In the genomic region with DNA sequence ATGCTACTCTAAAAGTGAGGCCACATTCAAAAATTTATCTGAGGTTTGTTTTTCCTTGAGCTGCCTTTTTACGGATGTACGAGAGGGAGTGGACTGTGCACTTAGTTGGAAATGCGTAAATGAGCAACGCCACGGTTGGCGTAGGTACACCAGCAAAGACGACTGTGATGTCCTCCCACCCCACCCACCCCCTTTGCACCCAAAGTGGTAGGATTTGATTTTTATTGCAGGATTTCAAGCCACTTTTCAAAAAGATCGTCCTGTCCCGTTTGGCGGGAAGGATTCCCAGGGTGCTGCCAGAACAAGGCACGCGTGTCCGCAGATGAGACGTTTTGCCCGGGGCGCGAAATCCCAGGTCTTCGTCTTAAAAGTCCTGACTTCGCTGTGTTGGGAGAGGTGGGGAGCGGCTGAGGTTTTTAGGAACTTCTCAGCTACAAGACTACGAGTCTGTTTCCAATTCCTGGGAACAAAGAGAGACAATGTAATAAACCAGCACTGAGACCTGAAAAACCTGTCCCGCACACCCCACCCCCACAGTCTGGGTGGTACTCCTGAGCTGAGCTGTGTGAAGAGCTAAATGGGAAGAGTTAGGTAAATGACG, we compare ENCODE assay signal across 8 cellular contexts. TPM values are rescaled to one million over a fixed set of nuclear protein-coding genes. Genes with fewer than 3 reads are reported as not detected.
A peak's percentile ranks its signal among the peaks of the same experiment; 100 is the strongest.
DNase-seq lines count a peak whose midpoint lies in the region; ATAC-seq and TF ChIP-seq lines count a peak whose summit lies in the region.

No MANE protein-coding gene starts in this region.

- no peaks in the 10 kb centered on the region for H3K27me3 ChIP-seq in thyroid gland

- TF ChIP-seq POLR2A in lower leg skin (IDR thresholded peaks at IDR 0.05), result no peak
- peak in 1 of 2 donors; percentile 30 for TF ChIP-seq POLR2A in thyroid gland (IDR thresholded peaks at IDR 0.05)

- 4 to 8% methylated on average over 23 of the region's 23 CpGs for WGBS in lower leg skin, 2 donors
- 4 to 13% methylated on average over 16 to 23 of the region's 23 CpGs for WGBS in thyroid gland, 2 donors

- H3K36me3 ChIP-seq in thyroid gland, result no peaks in the 10 kb centered on the region

- TF ChIP-seq CTCF in lower leg skin (IDR thresholded peaks at IDR 0.05), result no peak
- no peak for TF ChIP-seq CTCF in thyroid gland (IDR thresholded peaks at IDR 0.05)

- H3K4me1 ChIP-seq in thyroid gland, result peaks cover 4 to 14% of the 10 kb centered on the region in 2 donors

- intact Hi-C loops in lower leg skin (cut with DNase I; ENCODE audit: low total_unique reads), result no loop called here
- intact Hi-C loops in thyroid gland (cut with DNase I), result loop anchor here (10.0 kb wide), 1 partner anchor 154 kb away; no protein-coding TSS in a partner anchor

- no peak for ATAC-seq in HG03097 (IDR thresholded peaks at IDR 0.05; ENCODE audit: low FRiP score, unreplicated experiment)

- peak; percentile 56 for DNase-seq in DMS53 treated with DMSO at 0.1 percent for 48 hours (lab: John Stamatoyannopoulos, UW; ENCODE audit: unreplicated experiment)
- peak; percentile 29 for DNase-seq in NCI-H1105 treated with DMSO at 0.1 percent for 48 hours (lab: John Stamatoyannopoulos, UW)
- peak in 7 of 61 donors; percentile 6 to 41 (median 17) for DNase-seq in caudate nucleus (lab: John Stamatoyannopoulos, UW)
- DNase-seq in lower leg skin (ENCODE audit: low spot score in 2 of 2), result peak; percentile 52 to 91
- peak; percentile 84 to 88 for DNase-seq in thyroid gland
- no peak for DNase-seq in A172 (ENCODE audit: low spot score)
- DNase-seq in SHP77 (lab: John Stamatoyannopoulos, UW), result no peak

- H3K4me3 ChIP-seq in lower leg skin (ENCODE audit: low read depth, poor library complexity, severe bottlenecking) (no peak overlapping the region), thyroid gland (replicated peaks in 1 of 3) (peak overlapping the region; percentile 19 to 50 (median 39))

- H3K27ac ChIP-seq in caudate nucleus (ENCODE audit: low read depth, low read length), result peak overlapping the region; percentile 92
- H3K27ac ChIP-seq in thyroid gland, result peak overlapping the region; percentile 28 to 92 (median 87)

- H3K9me3 ChIP-seq in thyroid gland, result no peaks in the 10 kb centered on the region

RNA-seq across cellular contexts. Expression of a gene that starts 1.0 kb away (rescaled TPM):
- 10 to 100 TPM; 42.0 to 63.3 (median 43.7) TPM for total RNA-seq in lower leg skin
- total RNA-seq in thyroid gland, result 10 to 100 TPM; 40.7 to 91.1 (median 58.4) TPM
- total RNA-seq in A172 (2014; rRNA removed; shearing (Covaris generic)), result 10.4 and 12.1 TPM in 2 replicates

Comparison
In these comparisons a context has a peak if more than half of its experiments do, and no peak if none do; other contexts are left out.
1. DNase-seq: peak in DMS53 treated with DMSO at 0.1 percent for 48 hours (single experiment), NCI-H1105 treated with DMSO at 0.1 percent for 48 hours (single experiment), lower leg skin (2 of 2) and thyroid gland (2 of 2); none in A172 (single experiment) and SHP77 (0 of 2).